In the genomic region with DNA sequence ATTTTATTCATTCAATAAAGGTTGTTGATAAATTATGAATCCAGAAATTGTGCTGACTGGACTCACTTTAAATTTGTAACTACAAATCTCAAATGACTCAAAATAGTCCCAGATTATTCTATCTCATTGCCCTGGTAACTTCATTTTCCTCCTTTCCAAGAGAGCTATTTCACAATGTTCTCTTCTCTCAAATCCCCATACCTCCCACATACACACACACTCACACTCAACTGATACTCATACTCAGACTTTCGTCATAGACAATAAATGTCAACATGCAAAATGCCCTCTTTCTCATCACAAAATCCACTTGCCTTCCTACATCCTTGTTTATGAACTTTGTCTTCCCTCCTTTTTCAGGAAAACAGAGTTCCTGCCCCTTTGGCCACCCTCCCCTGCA, we compare ENCODE assay signal across 20 cellular contexts. TPM values are rescaled to one million over a fixed set of nuclear protein-coding genes. Genes with fewer than 3 reads are reported as not detected.
DNase-seq lines count a peak whose midpoint lies in the region; TF ChIP-seq lines count a peak whose summit lies in the region.
"Had no signal": no experiment of that assay in that cellular context is flagged by ENCODE, and none has a peak within 500 bp of the region (broad histone marks: within the 10 kb centered on the region; RNA-seq: fewer than 3 reads in every experiment).

No MANE protein-coding gene starts in this region.

- no peak overlapping the region for H3K9ac ChIP-seq in fibroblast of lung (ENCODE audit: insufficient read depth, low read length)

- H3K4me3 Mint-ChIP-seq in nephron progenitor cell, result no peak overlapping the region
- H3K4me3 Mint-ChIP-seq: activated T-cell treated with anti-CD3 and anti-CD28 coated beads, Interleukin-2, amount 50 U/mL, for 24 hours; stimulated activated memory B cell treated with anti-CD40 and anti-IgM and Interleukin-4, amounts not matched to agents 10 μg/mL and 1 μg/mL and 100 μg/mL, for 72 hours had no signal

- peaks cover 6% of the 10 kb centered on the region for H3K9me3 Mint-ChIP-seq in nephron progenitor cell
- H3K9me3 Mint-ChIP-seq: activated T-cell treated with anti-CD3 and anti-CD28 coated beads, Interleukin-2, amount 50 U/mL, for 24 hours; stimulated activated memory B cell treated with anti-CD40 and anti-IgM and Interleukin-4, amounts not matched to agents 10 μg/mL and 1 μg/mL and 100 μg/mL, for 72 hours had no signal

- H3K36me3 ChIP-seq in fibroblast of lung (ENCODE audit: control insufficient read depth, insufficient read depth, low read length), result no peaks in the 10 kb centered on the region

- peaks cover 6% of the 10 kb centered on the region for H3K27me3 Mint-ChIP-seq in nephron progenitor cell (ENCODE audit: low read depth, poor library complexity)
- H3K27me3 Mint-ChIP-seq: activated T-cell treated with anti-CD3 and anti-CD28 coated beads, Interleukin-2, amount 50 U/mL, for 24 hours had no signal

- no peak overlapping the region for H2AFZ ChIP-seq in fibroblast of lung (ENCODE audit: low read length)

- H3K9me3 ChIP-seq in fibroblast of lung (ENCODE audit: control insufficient read depth, insufficient read depth, low read depth, low read length), result no peaks in the 10 kb centered on the region

- no peaks in the 10 kb centered on the region for H3K27me3 ChIP-seq in fibroblast of lung (ENCODE audit: control insufficient read depth, insufficient read depth, low read length)

- H3K27ac Mint-ChIP-seq in nephron progenitor cell, result no peak overlapping the region
- H3K27ac Mint-ChIP-seq: activated T-cell treated with anti-CD3 and anti-CD28 coated beads, Interleukin-2, amount 50 U/mL, for 24 hours; stimulated activated memory B cell treated with anti-CD40 and anti-IgM and Interleukin-4, amounts not matched to agents 10 μg/mL and 1 μg/mL and 100 μg/mL, for 72 hours had no signal

- H3K4me1 Mint-ChIP-seq in nephron progenitor cell, result peaks cover 3% of the 10 kb centered on the region
- H3K4me1 Mint-ChIP-seq: stimulated activated memory B cell treated with anti-CD40 and anti-IgM and Interleukin-4, amounts not matched to agents 10 μg/mL and 1 μg/mL and 100 μg/mL, for 72 hours had no signal

- no peaks in the 10 kb centered on the region for H4K20me1 ChIP-seq in fibroblast of lung (ENCODE audit: control insufficient read depth, extremely low read depth, insufficient read depth, low read length)

- H3K4me3 ChIP-seq in fibroblast of lung (replicated peaks in 1 of 4; ENCODE audit: control extremely low read depth in 1 of 4, insufficient read depth in 1 of 4, low read depth in 3 of 4, low read length in 4 of 4), result no peak overlapping the region

- TF ChIP-seq CTCF in fibroblast of lung (conservative IDR thresholded peaks at IDR 0.05 in 1 of 2, IDR thresholded peaks at IDR 0.05 in 1 of 2; ENCODE audit: low read depth in 1 of 2, low read length in 2 of 2) (no peak), nephron progenitor cell (IDR thresholded peaks at IDR 0.05) (no peak)

- H3K4me1 ChIP-seq in fibroblast of lung (ENCODE audit: control insufficient read depth, extremely low read depth, insufficient read depth, low read length), result no peaks in the 10 kb centered on the region

- no peak overlapping the region for H3K27ac ChIP-seq in fibroblast of lung (ENCODE audit: insufficient read depth, low read length)

- H3K4me2 ChIP-seq in fibroblast of lung (ENCODE audit: extremely low read depth, insufficient read depth, low read length), result no peak overlapping the region

- DNase-seq in CD1c-positive myeloid dendritic cell (ENCODE audit: extremely low spot score), result peak; percentile 65
- DNase-seq in NCI-H226, result peak; percentile 43
- peak; percentile 20 to 52 for DNase-seq in fibroblast of lung (ENCODE audit: low read depth in 2 of 2)
- peak; percentile 25 for DNase-seq in renal cortical epithelial cell (ENCODE audit: low read depth)
- no peak for DNase-seq in epidermal melanocyte (ENCODE audit: insufficient read length, low spot score)
- no peak for DNase-seq in nephron progenitor cell
- no peak for DNase-seq in SW480 (ENCODE audit: low spot score)
- DNase-seq in kidney tubule cell (ENCODE audit: low spot score), result no peak
- DNase-seq: activated CD4-positive, alpha-beta T cell treated with anti-CD3 and anti-CD28 coated beads for 1 hour; activated T-cell treated with anti-CD3 and anti-CD28 coated beads, Interleukin-2, amount 50 U/mL, for 24 hours; amniotic stem cell; cerebellar nuclear complex; DMS79; erythroblast; NCI-H187; NCI-H774; posterior cingulate gyrus; small intestine; stimulated activated CD4-positive, alpha-beta T cell treated with anti-CD3 and anti-CD28 coated beads, Interleukin-2, amount 100 ng/mL, for 24 hours had no signal

- no peaks in the 10 kb centered on the region for H3K36me3 Mint-ChIP-seq in nephron progenitor cell (ENCODE audit: low read depth)
- H3K36me3 Mint-ChIP-seq: stimulated activated memory B cell treated with anti-CD40 and anti-IgM and Interleukin-4, amounts not matched to agents 10 μg/mL and 1 μg/mL and 100 μg/mL, for 72 hours had no signal

- H3K79me2 ChIP-seq in fibroblast of lung (ENCODE audit: control insufficient read depth, insufficient read depth, low read length), result no peaks in the 10 kb centered on the region

RNA-seq across cellular contexts. Expression of a gene that starts 33.3 kb away (rescaled TPM):
- total RNA-seq in fibroblast of lung, result 18.5 and 22.1 TPM in 2 replicates
- 25.2 and 43.7 TPM in 2 replicates for polyA plus RNA-seq in fibroblast of lung
- 14.9 and 21.1 TPM in 2 replicates for polyA plus RNA-seq in fibroblast of lung (2012)
- polyA minus RNA-seq in fibroblast of lung (ENCODE audit: low replicate concordance), result 2.3 and 3.8 TPM in 2 replicates
- 8.0 and 9.1 TPM in 2 replicates for total RNA-seq in renal cortical epithelial cell

RNA-seq across cellular contexts. Expression of a gene that starts 34.5 kb away (rescaled TPM):
- total RNA-seq in fibroblast of lung (23.1 and 26.7 TPM in 2 replicates), renal cortical epithelial cell (38.0 and 41.0 TPM in 2 replicates)
- 24.7 and 37.4 TPM in 2 replicates for polyA plus RNA-seq in fibroblast of lung
- polyA plus RNA-seq in fibroblast of lung (2012), result 8.9 and 14.9 TPM in 2 replicates
- 20.5 and 33.1 TPM in 2 replicates for polyA minus RNA-seq in fibroblast of lung (ENCODE audit: low replicate concordance)

Comparison
In these comparisons a context has a peak if more than half of its experiments do, and no peak if none do; other contexts are left out.
1. DNase-seq: peak in CD1c-positive myeloid dendritic cell (single experiment), NCI-H226 (single experiment), fibroblast of lung (2 of 2) and renal cortical epithelial cell (single experiment); none in epidermal melanocyte (single experiment), nephron progenitor cell (single experiment), SW480 (single experiment) and kidney tubule cell (single experiment).